ENCODE assay signal across 10 cellular contexts in genomic region chrX:153953892-153954617, GRCh38. TPM values are rescaled to one million over a fixed set of nuclear protein-coding genes. Genes with fewer than 3 reads are reported as not detected.
DNase-seq lines count a peak whose midpoint lies in the region; ATAC-seq, FAIRE-seq and TF ChIP-seq lines count a peak whose summit lies in the region.
"Had no signal": no experiment of that assay in that cellular context is flagged by ENCODE, and none has a peak within 500 bp of the region (broad histone marks: within the 10 kb centered on the region; RNA-seq: fewer than 3 reads in every experiment).

No MANE protein-coding gene starts in this region.

- H3K36me3 ChIP-seq in GM12878 (ENCODE audit: control insufficient read depth in 2 of 2, insufficient read depth in 2 of 2, low read length in 1 of 2) (peaks cover 11 to 73% of the 10 kb centered on the region in 2 experiments), mucosa of descending colon (ENCODE audit: low read depth) (no peaks in the 10 kb centered on the region), tibial nerve (peaks cover under 1 to 88% (median 5%) of the 10 kb centered on the region in 3 donors)

- H3K9me3 ChIP-seq in GM12878 (replicated peaks; ENCODE audit: control insufficient read depth, insufficient read depth, low read length): no peaks in the 10 kb centered on the region
- no peaks in the 10 kb centered on the region for H3K9me3 ChIP-seq in mucosa of descending colon
- H3K9me3 ChIP-seq in tibial nerve: no peaks in the 10 kb centered on the region

- DNase-seq in activated naive CD8-positive, alpha-beta T cell treated with anti-CD3 and anti-CD28 coated beads for 36 hours: no peak
- no peak for DNase-seq in activated naive CD8-positive, alpha-beta T cell treated with anti-CD3 and anti-CD28 coated beads, Interleukin-2, amount 50 U/mL, for 24 hours
- DNase-seq in GM12878 (ENCODE audit: low read depth, low spot score): no peak
- peak in 1 of 3 donors; percentile 50 for DNase-seq in mucosa of descending colon
- DNase-seq in tibial nerve (ENCODE audit: low spot score in 2 of 2): no peak
- DNase-seq in DMS114 treated with DMSO at 0.1 percent for 48 hours (lab: John Stamatoyannopoulos, UW; ENCODE audit: unreplicated experiment): no peak
- DNase-seq in NCI-H128 (lab: John Stamatoyannopoulos, UW; ENCODE audit: unreplicated experiment): no peak
- no peak for DNase-seq in HFFc6

- SMC1A ChIA-PET in GM12878 (lab: Charles Lee; ENCODE audit: uncharacterized antibody, unreplicated experiment): no interaction called here

- H3K27ac Mint-ChIP-seq in activated naive CD8-positive, alpha-beta T cell treated with anti-CD3 and anti-CD28 coated beads for 36 hours: peak overlapping the region; percentile 11
- no peak overlapping the region for H3K27ac Mint-ChIP-seq in activated naive CD8-positive, alpha-beta T cell treated with anti-CD3 and anti-CD28 coated beads, Interleukin-2, amount 50 U/mL, for 24 hours
- no peak overlapping the region for H3K27ac Mint-ChIP-seq in HFFc6

- ATAC-seq in activated naive CD8-positive, alpha-beta T cell treated with anti-CD3 and anti-CD28 coated beads, Interleukin-2, amount 50 U/mL, for 24 hours: no peak
- ATAC-seq in GM12878 (peak; percentile 10), mucosa of descending colon (peak; percentile 3)

- H3K4me1 Mint-ChIP-seq in activated naive CD8-positive, alpha-beta T cell treated with anti-CD3 and anti-CD28 coated beads for 36 hours: peaks cover 20% of the 10 kb centered on the region
- H3K4me1 Mint-ChIP-seq in activated naive CD8-positive, alpha-beta T cell treated with anti-CD3 and anti-CD28 coated beads, Interleukin-2, amount 50 U/mL, for 24 hours: peaks cover 31% of the 10 kb centered on the region
- no peaks in the 10 kb centered on the region for H3K4me1 Mint-ChIP-seq in HFFc6 (ENCODE audit: low read depth)

- H3K27ac ChIP-seq in GM12878 (ENCODE audit: control insufficient read depth, insufficient read depth) (no peak overlapping the region), tibial nerve (peak overlapping the region in 3 of 4 donors; percentile 53 to 79 (median 71))

- H3K9me3 Mint-ChIP-seq in activated naive CD8-positive, alpha-beta T cell treated with anti-CD3 and anti-CD28 coated beads for 36 hours: no peaks in the 10 kb centered on the region
- H3K9me3 Mint-ChIP-seq in activated naive CD8-positive, alpha-beta T cell treated with anti-CD3 and anti-CD28 coated beads, Interleukin-2, amount 50 U/mL, for 24 hours: no peaks in the 10 kb centered on the region
- no peaks in the 10 kb centered on the region for H3K9me3 Mint-ChIP-seq in HFFc6
- H3K9me3 Mint-ChIP-seq: activated T-helper 1 cell treated with anti-CD3 and anti-CD28 coated beads, Interleukin-12 subunit alpha, Interleukin-12 subunit beta, Interleukin-2, Interleukin-4 antibody, amounts not matched to agents 30 ng/mL and 10 ng/mL and 1 ng/mL, durations not matched to agents 14 hours and 24 hours and 36 hours; T-cell had no signal

- intact Hi-C loops in GM12878 (cut with micrococcal nuclease; ENCODE audit: unreplicated experiment): loop anchor here (1.0 to 5.0 kb wide), 2 partner anchors 190 to 397 kb away; partner anchors contain the start of gene PLXNB3
- intact Hi-C loops in mucosa of descending colon (cut with DNase I, micrococcal nuclease): loop anchor here in 1 of 2 donors (10.0 kb wide), 1 partner anchor 189 kb away; the partner anchor contains the start of gene PLXNB3

- POLR2A ChIA-PET in GM12878 (lab: Charles Lee): no interaction called here

- CTCF ChIA-PET in GM12878 (lab: Yijun Ruan, JAX): interaction anchor here (0.8 to 1.8 kb wide), 2 partner anchors 13 to 31 kb away, joined by 4 to 5 read pairs; no protein-coding TSS in a partner anchor

- no peaks in the 10 kb centered on the region for H4K20me1 ChIP-seq in GM12878 (ENCODE audit: control insufficient read depth, insufficient read depth)

- no peaks in the 10 kb centered on the region; the same call in 1 of the 2 replicates for H3K79me2 ChIP-seq in GM12878 (ENCODE audit: control insufficient read depth, insufficient read depth, low read length)

- H3K27me3 Mint-ChIP-seq in activated naive CD8-positive, alpha-beta T cell treated with anti-CD3 and anti-CD28 coated beads for 36 hours: no peaks in the 10 kb centered on the region
- no peaks in the 10 kb centered on the region for H3K27me3 Mint-ChIP-seq in activated naive CD8-positive, alpha-beta T cell treated with anti-CD3 and anti-CD28 coated beads, Interleukin-2, amount 50 U/mL, for 24 hours
- H3K27me3 Mint-ChIP-seq in HFFc6 (ENCODE audit: insufficient read depth): peaks cover 8% of the 10 kb centered on the region
- H3K27me3 Mint-ChIP-seq: T-cell had no signal

- RAD21 ChIA-PET in GM12878 (lab: Charles Lee; ENCODE audit: unreplicated experiment): interaction anchor here (0.6 kb wide), 1 partner anchor 35 kb away, joined by 4 read pairs; no protein-coding TSS in a partner anchor

- no peak overlapping the region for H3K9ac ChIP-seq in GM12878 (ENCODE audit: control insufficient read depth, insufficient read depth, low read length)

- no peak for FAIRE-seq in GM12878 (lab: Jason Lieb, UNC)

- TF ChIP-seq RAD21 in GM12878 (IDR thresholded peaks at IDR 0.05; ENCODE audit: insufficient read depth, low read depth, low read length): no peak

- no peak overlapping the region for H2AFZ ChIP-seq in GM12878 (ENCODE audit: control insufficient read depth, low read depth, low read length)

- TF ChIP-seq EP300 in GM12878 (IDR thresholded peaks at IDR 0.05; ENCODE audit: borderline replicate concordance in 1 of 2, control insufficient read depth in 1 of 2, low read depth in 2 of 2, low read length in 2 of 2) (no peak), tibial nerve (IDR thresholded peaks at IDR 0.05) (no peak)

- H3K4me1 ChIP-seq in GM12878 (ENCODE audit: control insufficient read depth, insufficient read depth, low read length) (no peaks in the 10 kb centered on the region), mucosa of descending colon (ENCODE audit: low read depth) (no peaks in the 10 kb centered on the region), tibial nerve (peaks cover 0 to 23% (median 0%) of the 10 kb centered on the region in 4 donors)

- no peaks in the 10 kb centered on the region for H3K27me3 ChIP-seq in GM12878 (replicated peaks in 1 of 2; ENCODE audit: control insufficient read depth in 2 of 2, insufficient read depth in 2 of 2, low read length in 1 of 2)
- H3K27me3 ChIP-seq in tibial nerve: no peaks in the 10 kb centered on the region

- WGBS in GM12878 (ENCODE audit: insufficient coverage, insufficient replicate concordance, low lambda C conversion rate, missing lambda C conversion rate): 86% methylated on average over 33 of the region's 34 CpGs
- WGBS in tibial nerve, 2 donors: 75 to 85% methylated on average over 7 to 24 of the region's 34 CpGs

- no TSS peak for BruUV-seq in GM12878 (replicated peaks; lab: Mats Ljungman, UMichigan)

- H3K4me3 Mint-ChIP-seq in activated naive CD8-positive, alpha-beta T cell treated with anti-CD3 and anti-CD28 coated beads for 36 hours: no peak overlapping the region
- no peak overlapping the region for H3K4me3 Mint-ChIP-seq in activated naive CD8-positive, alpha-beta T cell treated with anti-CD3 and anti-CD28 coated beads, Interleukin-2, amount 50 U/mL, for 24 hours
- no peak overlapping the region for H3K4me3 Mint-ChIP-seq in HFFc6
- H3K4me3 Mint-ChIP-seq: activated T-helper 1 cell treated with anti-CD3 and anti-CD28 coated beads, Interleukin-12 subunit alpha, Interleukin-12 subunit beta, Interleukin-2, Interleukin-4 antibody, amounts not matched to agents 30 ng/mL and 10 ng/mL and 1 ng/mL, durations not matched to agents 14 hours and 24 hours and 36 hours had no signal

- in situ Hi-C loops in GM12878 (cut with MboI): no loop called here

- no peak; the same call in 1 of the 2 replicates for TF ChIP-seq POLR2A in GM12878 (IDR thresholded peaks at IDR 0.05; ENCODE audit: low read depth, low read length)
- TF ChIP-seq POLR2A in tibial nerve (IDR thresholded peaks at IDR 0.05): no peak

- no peak overlapping the region for H3K4me2 ChIP-seq in GM12878 (ENCODE audit: control insufficient read depth, insufficient read depth)

- H3K4me3 ChIP-seq in GM12878: no peak overlapping the region
- H3K4me3 ChIP-seq in mucosa of descending colon: no peak overlapping the region
- H3K4me3 ChIP-seq in tibial nerve: no peak overlapping the region

- TF ChIP-seq CTCF in GM12878 (IDR thresholded peaks at IDR 0.05 in 2 of 3, conservative IDR thresholded peaks at IDR 0.05 in 1 of 3; ENCODE audit: control insufficient read depth in 2 of 3, extremely low read depth in 1 of 3, insufficient read depth in 1 of 3, low read depth in 3 of 3, low read length in 3 of 3) (no peak; a peak in 1 of 6 replicates), mucosa of descending colon (IDR thresholded peaks at IDR 0.05) (no peak), tibial nerve (IDR thresholded peaks at IDR 0.05) (no peak), HFFc6 (IDR thresholded peaks at IDR 0.05) (no peak)

- peaks cover 17% of the 10 kb centered on the region for H3K36me3 Mint-ChIP-seq in activated naive CD8-positive, alpha-beta T cell treated with anti-CD3 and anti-CD28 coated beads for 36 hours
- H3K36me3 Mint-ChIP-seq in activated naive CD8-positive, alpha-beta T cell treated with anti-CD3 and anti-CD28 coated beads, Interleukin-2, amount 50 U/mL, for 24 hours (ENCODE audit: low read depth): peaks cover 26% of the 10 kb centered on the region
- H3K36me3 Mint-ChIP-seq in HFFc6 (ENCODE audit: low read depth): no peaks in the 10 kb centered on the region; the same call in 1 of the 2 replicates

RNA-seq across cellular contexts. Expression of gene RENBP, which starts 9.6 kb away (rescaled TPM):
- total RNA-seq in activated naive CD8-positive, alpha-beta T cell treated with anti-CD3 and anti-CD28 coated beads for 36 hours: 10 to 100 TPM; 15.2 to 15.7 TPM
- total RNA-seq in GM12878 (2013; cell fraction: nucleolus; rRNA removed): 8.3 and 9.0 TPM in 2 replicates
- total RNA-seq in GM12878 (2014; rRNA removed) (2.1 and 2.2 TPM in 2 replicates), GM12878 (2014; rRNA removed; fragmentation: Illumina TruSeq; extraction: Trizol) (1.6 and 1.8 TPM in 2 replicates), GM12878 (2021) (4.9 and 6.8 TPM in 2 replicates), mucosa of descending colon (10 to 100 TPM in 2 of 3 donors, 1 to 10 TPM in 1; 3.5 to 21.2 (median 10.2) TPM), tibial nerve (10 to 100 TPM; 12.1 to 28.8 (median 17.8) TPM)
- 3.9 TPM for polyA plus RNA-seq in GM12878 (2011; ENCODE audit: low read depth)
- polyA plus RNA-seq in GM12878 (2011; rRNA removed) (1.1 and 1.6 TPM in 2 replicates), GM12878 (2014; fragmentation: Illumina TruSeq; extraction: Trizol) (0.19 and 1.3 TPM in 2 replicates), GM12878 (2014; fragmentation: Nextera tagmentation; extraction: Ambion mirVana) (not detected), GM12878 (2014; rRNA removed) (4.0 and 4.5 TPM in 2 replicates), GM12878 (2016; fragmentation: Nextera tagmentation; extraction: Ambion mirVana) (under 1 TPM in 1 of 2 experiments, not detected in 1; 0.36 TPM)
- 2.1 and 2.3 TPM in 2 replicates for polyA plus RNA-seq in GM12878 (2011; cell fraction: cytosol; rRNA removed)
- 4.1 and 6.0 TPM in 2 replicates for polyA plus RNA-seq in GM12878 (2011; cell fraction: nucleus; rRNA removed)
- 7.1 and 8.3 TPM in 2 replicates for polyA plus RNA-seq in GM12878 (2012)
- 0.44 and 2.3 TPM in 2 replicates for polyA minus RNA-seq in GM12878 (2011; rRNA and poly(A)+ RNA removed)
- polyA minus RNA-seq in GM12878 (2011; cell fraction: cytosol; rRNA and poly(A)+ RNA removed): 0.83 TPM in 1 of 2 replicates, not detected in the other
- 0.96 and 2.1 TPM in 2 replicates for polyA minus RNA-seq in GM12878 (2011; cell fraction: nucleus; rRNA and poly(A)+ RNA removed)
- under 1 TPM in 4 of 6 experiments, not detected in 2; 0.23 to 0.75 (median 0.40) TPM for total RNA-seq in HFFc6 (2021; fragmentation: NEBNext Ultra II Directional; extraction: Animal tissue kit (Norgen Biotek cat#: 25700))

RNA-seq across cellular contexts. Expression of gene HCFC1, which starts 17.6 kb away (rescaled TPM):
- total RNA-seq in activated naive CD8-positive, alpha-beta T cell treated with anti-CD3 and anti-CD28 coated beads for 36 hours: 100 to 1,000 TPM; 140 to 142 TPM
- 24.5 and 28.7 TPM in 2 replicates for total RNA-seq in GM12878 (2013; cell fraction: nucleolus; rRNA removed)
- total RNA-seq in GM12878 (2014; rRNA removed) (18.8 and 25.5 TPM in 2 replicates), GM12878 (2014; rRNA removed; fragmentation: Illumina TruSeq; extraction: Trizol) (8.8 and 10.6 TPM in 2 replicates), GM12878 (2021) (86.1 and 92.7 TPM in 2 replicates), mucosa of descending colon (10 to 100 TPM; 36.3 to 56.5 (median 48.2) TPM), tibial nerve (10 to 100 TPM; 42.6 to 52.2 (median 48.9) TPM)
- polyA plus RNA-seq in GM12878 (2011; ENCODE audit: low read depth): 14.7 TPM
- polyA plus RNA-seq in GM12878 (2011; rRNA removed) (2.3 and 4.1 TPM in 2 replicates), GM12878 (2014; fragmentation: Illumina TruSeq; extraction: Trizol) (7.4 and 21.5 TPM in 2 replicates), GM12878 (2014; fragmentation: Nextera tagmentation; extraction: Ambion mirVana) (1 to 10 TPM; 3.9 to 7.6 TPM), GM12878 (2014; rRNA removed) (32.0 and 45.1 TPM in 2 replicates), GM12878 (2016; fragmentation: Nextera tagmentation; extraction: Ambion mirVana) (10 to 100 TPM; 39.3 to 39.8 TPM)
- polyA plus RNA-seq in GM12878 (2011; cell fraction: cytosol; rRNA removed): 11.0 and 15.4 TPM in 2 replicates
- 29.9 and 55.9 TPM in 2 replicates for polyA plus RNA-seq in GM12878 (2011; cell fraction: nucleus; rRNA removed)
- 25.7 and 35.7 TPM in 2 replicates for polyA plus RNA-seq in GM12878 (2012)
- polyA minus RNA-seq in GM12878 (2011; rRNA and poly(A)+ RNA removed): 4.8 and 11.2 TPM in 2 replicates
- 28.6 and 29.6 TPM in 2 replicates for polyA minus RNA-seq in GM12878 (2011; cell fraction: cytosol; rRNA and poly(A)+ RNA removed)
- polyA minus RNA-seq in GM12878 (2011; cell fraction: nucleus; rRNA and poly(A)+ RNA removed): 9.9 and 19.6 TPM in 2 replicates
- 10 to 100 TPM; 52.1 to 62.1 (median 59.0) TPM for total RNA-seq in HFFc6 (2021; fragmentation: NEBNext Ultra II Directional; extraction: Animal tissue kit (Norgen Biotek cat#: 25700))

RNA-seq across cellular contexts. Expression of gene TMEM187, which starts 18.5 kb away (rescaled TPM):
- 1 to 10 TPM; 3.4 to 6.2 TPM for total RNA-seq in activated naive CD8-positive, alpha-beta T cell treated with anti-CD3 and anti-CD28 coated beads for 36 hours
- total RNA-seq in GM12878 (2013; cell fraction: nucleolus; rRNA removed): 2.9 and 4.2 TPM in 2 replicates
- total RNA-seq in GM12878 (2014; rRNA removed): 5.0 and 8.5 TPM in 2 replicates
- 1.6 and 1.7 TPM in 2 replicates for total RNA-seq in GM12878 (2014; rRNA removed; fragmentation: Illumina TruSeq; extraction: Trizol)
- 6.1 and 6.3 TPM in 2 replicates for total RNA-seq in GM12878 (2021)
- polyA plus RNA-seq in GM12878 (2011; ENCODE audit: low read depth): 1.3 TPM
- 3.0 and 4.2 TPM in 2 replicates for polyA plus RNA-seq in GM12878 (2011; rRNA removed)
- polyA plus RNA-seq in GM12878 (2011; cell fraction: cytosol; rRNA removed): 9.1 and 11.2 TPM in 2 replicates
- polyA plus RNA-seq in GM12878 (2011; cell fraction: nucleus; rRNA removed): 4.7 and 5.0 TPM in 2 replicates
- polyA plus RNA-seq in GM12878 (2012): 5.0 and 5.4 TPM in 2 replicates
- 0.36 and 0.88 TPM in 2 replicates for polyA plus RNA-seq in GM12878 (2014; fragmentation: Illumina TruSeq; extraction: Trizol)
- polyA plus RNA-seq in GM12878 (2014; fragmentation: Nextera tagmentation; extraction: Ambion mirVana): under 1 TPM; 0.45 to 0.99 TPM
- 5.6 and 7.0 TPM in 2 replicates for polyA plus RNA-seq in GM12878 (2014; rRNA removed)
- polyA plus RNA-seq in GM12878 (2016; fragmentation: Nextera tagmentation; extraction: Ambion mirVana): 1 to 10 TPM; 4.0 to 4.8 TPM
- 3.2 and 6.9 TPM in 2 replicates for polyA minus RNA-seq in GM12878 (2011; rRNA and poly(A)+ RNA removed)
- polyA minus RNA-seq in GM12878 (2011; cell fraction: cytosol; rRNA and poly(A)+ RNA removed): 0.94 and 2.7 TPM in 2 replicates
- 3.0 and 3.4 TPM in 2 replicates for polyA minus RNA-seq in GM12878 (2011; cell fraction: nucleus; rRNA and poly(A)+ RNA removed)
- 1 to 10 TPM; 4.8 to 7.9 (median 7.8) TPM for total RNA-seq in mucosa of descending colon
- 10 to 100 TPM in 2 of 4 donors, 1 to 10 TPM in 2; 4.2 to 16.4 (median 9.6) TPM for total RNA-seq in tibial nerve
- 1 to 10 TPM; 3.1 to 8.0 (median 5.7) TPM for total RNA-seq in HFFc6 (2021; fragmentation: NEBNext Ultra II Directional; extraction: Animal tissue kit (Norgen Biotek cat#: 25700))

RNA-seq across cellular contexts. Expression of gene NAA10, which starts 19.2 kb away (rescaled TPM):
- 100 to 1,000 TPM; 150 to 153 TPM for total RNA-seq in activated naive CD8-positive, alpha-beta T cell treated with anti-CD3 and anti-CD28 coated beads for 36 hours
- total RNA-seq in GM12878 (2013; cell fraction: nucleolus; rRNA removed): 17.5 and 20.3 TPM in 2 replicates
- total RNA-seq in GM12878 (2014; rRNA removed) (82.6 and 100 TPM in 2 replicates), GM12878 (2014; rRNA removed; fragmentation: Illumina TruSeq; extraction: Trizol) (59.6 and 69.5 TPM in 2 replicates), GM12878 (2021) (113 and 123 TPM in 2 replicates), mucosa of descending colon (10 to 100 TPM; 52.2 to 72.3 (median 68.9) TPM), tibial nerve (100 to 1,000 TPM in 1 of 4 donors, 10 to 100 TPM in 3; 48.0 to 152 (median 73.8) TPM)
- 40.6 TPM for polyA plus RNA-seq in GM12878 (2011; ENCODE audit: low read depth)
- polyA plus RNA-seq in GM12878 (2011; rRNA removed) (25.4 and 45.1 TPM in 2 replicates), GM12878 (2014; fragmentation: Illumina TruSeq; extraction: Trizol) (88.7 and 97.7 TPM in 2 replicates), GM12878 (2014; fragmentation: Nextera tagmentation; extraction: Ambion mirVana) (10 to 100 TPM in 1 of 2 experiments, 1 to 10 TPM in 1; 7.9 to 26.6 TPM), GM12878 (2014; rRNA removed) (158 TPM in 2 replicates), GM12878 (2016; fragmentation: Nextera tagmentation; extraction: Ambion mirVana) (100 to 1,000 TPM; 209 to 212 TPM)
- polyA plus RNA-seq in GM12878 (2011; cell fraction: cytosol; rRNA removed): 77.8 and 104 TPM in 2 replicates
- 54.2 and 67.6 TPM in 2 replicates for polyA plus RNA-seq in GM12878 (2011; cell fraction: nucleus; rRNA removed)
- polyA plus RNA-seq in GM12878 (2012): 64.3 and 68.0 TPM in 2 replicates
- polyA minus RNA-seq in GM12878 (2011; rRNA and poly(A)+ RNA removed): 31.8 and 50.4 TPM in 2 replicates
- polyA minus RNA-seq in GM12878 (2011; cell fraction: cytosol; rRNA and poly(A)+ RNA removed): 17.2 and 25.0 TPM in 2 replicates
- 13.3 and 24.4 TPM in 2 replicates for polyA minus RNA-seq in GM12878 (2011; cell fraction: nucleus; rRNA and poly(A)+ RNA removed)
- total RNA-seq in HFFc6 (2021; fragmentation: NEBNext Ultra II Directional; extraction: Animal tissue kit (Norgen Biotek cat#: 25700)): 100 to 1,000 TPM; 130 to 160 (median 146) TPM

RNA-seq across cellular contexts. Expression of gene ARHGAP4, which starts 28.0 kb away (rescaled TPM):
- 100 to 1,000 TPM; 112 to 123 TPM for total RNA-seq in activated naive CD8-positive, alpha-beta T cell treated with anti-CD3 and anti-CD28 coated beads for 36 hours
- total RNA-seq in GM12878 (2013; cell fraction: nucleolus; rRNA removed): 91.6 and 99.6 TPM in 2 replicates
- total RNA-seq in GM12878 (2014; rRNA removed) (77.1 and 92.8 TPM in 2 replicates), GM12878 (2014; rRNA removed; fragmentation: Illumina TruSeq; extraction: Trizol) (19.0 and 19.5 TPM in 2 replicates), GM12878 (2021) (112 and 120 TPM in 2 replicates), mucosa of descending colon (10 to 100 TPM; 35.0 to 47.8 (median 36.7) TPM), tibial nerve (10 to 100 TPM; 23.0 to 90.9 (median 32.7) TPM)
- polyA plus RNA-seq in GM12878 (2011; ENCODE audit: low read depth): 15.0 TPM
- polyA plus RNA-seq in GM12878 (2011; rRNA removed) (8.5 and 22.0 TPM in 2 replicates), GM12878 (2014; fragmentation: Illumina TruSeq; extraction: Trizol) (2.2 and 14.6 TPM in 2 replicates), GM12878 (2014; fragmentation: Nextera tagmentation; extraction: Ambion mirVana) (1 to 10 TPM in 1 of 2 experiments, under 1 TPM in 1; 0.71 to 6.0 TPM), GM12878 (2014; rRNA removed) (102 and 116 TPM in 2 replicates), GM12878 (2016; fragmentation: Nextera tagmentation; extraction: Ambion mirVana) (10 to 100 TPM; 66.6 to 81.6 TPM)
- polyA plus RNA-seq in GM12878 (2011; cell fraction: cytosol; rRNA removed): 33.8 and 45.0 TPM in 2 replicates
- polyA plus RNA-seq in GM12878 (2011; cell fraction: nucleus; rRNA removed): 299 and 365 TPM in 2 replicates
- polyA plus RNA-seq in GM12878 (2012): 51.0 and 62.3 TPM in 2 replicates
- polyA minus RNA-seq in GM12878 (2011; rRNA and poly(A)+ RNA removed): 9.7 and 37.3 TPM in 2 replicates
- polyA minus RNA-seq in GM12878 (2011; cell fraction: cytosol; rRNA and poly(A)+ RNA removed): 23.3 and 31.5 TPM in 2 replicates
- 47.1 and 68.5 TPM in 2 replicates for polyA minus RNA-seq in GM12878 (2011; cell fraction: nucleus; rRNA and poly(A)+ RNA removed)
- total RNA-seq in HFFc6 (2021; fragmentation: NEBNext Ultra II Directional; extraction: Animal tissue kit (Norgen Biotek cat#: 25700)): under 1 TPM; 0.18 to 0.63 (median 0.48) TPM
